In the genomic region with DNA sequence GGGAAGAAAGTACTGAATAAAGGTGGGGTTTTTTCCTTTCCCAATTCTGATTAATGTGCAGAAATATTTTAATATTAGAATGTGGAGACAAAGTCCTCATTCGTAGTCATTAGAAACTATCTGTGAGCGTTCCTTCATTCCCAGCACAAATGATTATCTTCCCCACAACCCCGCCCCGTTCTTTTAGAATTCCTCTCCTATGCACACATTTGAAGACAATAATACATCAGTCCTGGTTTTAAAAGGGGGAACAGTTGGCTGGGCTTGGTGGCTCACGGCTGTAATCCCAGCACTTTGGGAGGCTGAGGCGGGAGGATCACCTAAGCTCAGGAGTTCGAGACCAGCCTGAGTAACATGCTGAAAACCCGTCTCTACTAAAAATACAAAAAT, we compare ENCODE assay signal across 8 cellular contexts. TPM values are rescaled to one million over a fixed set of nuclear protein-coding genes. Genes with fewer than 3 reads are reported as not detected.
DNase-seq lines count a peak whose midpoint lies in the region; ATAC-seq and TF ChIP-seq lines count a peak whose summit lies in the region.

No MANE protein-coding gene starts in this region.

- H3K4me3 Mint-ChIP-seq in IgD-negative memory B cell = peak overlapping the region; percentile 91 to 100 (median 98)

- intact Hi-C loops in breast epithelium (cut with DNase I; ENCODE audit: low total_unique reads) (no loop called here), sciatic nerve (cut with DNase I) (no loop called here)

- H3K27me3 Mint-ChIP-seq in IgD-negative memory B cell = no peaks in the 10 kb centered on the region

- no peak for TF ChIP-seq CTCF in AG09309 (IDR thresholded peaks at IDR 0.05; ENCODE audit: control insufficient read depth, insufficient read depth, low read depth, low read length, missing control alignments)
- no peak for TF ChIP-seq CTCF in breast epithelium (IDR thresholded peaks at IDR 0.05)

- H3K27me3 ChIP-seq in breast epithelium = no peaks in the 10 kb centered on the region
- H3K27me3 ChIP-seq in muscle layer of duodenum (ENCODE audit: low read depth, low read length) = no peaks in the 10 kb centered on the region

- H3K27ac Mint-ChIP-seq in IgD-negative memory B cell = peak overlapping the region; percentile 83 to 98 (median 97)

- no peak for DNase-seq in AG09309 (ENCODE audit: low read depth)
- DNase-seq in breast epithelium (ENCODE audit: low spot score in 2 of 2) = no peak
- DNase-seq in sciatic nerve (ENCODE audit: low spot score) = no peak
- DNase-seq in GOT3 (lab: John Stamatoyannopoulos, UW) = no peak

- H3K36me3 ChIP-seq in breast epithelium (no peaks in the 10 kb centered on the region), muscle layer of duodenum (ENCODE audit: control insufficient read depth in 1 of 2, insufficient read depth in 2 of 2, low read length in 2 of 2) (no peaks in the 10 kb centered on the region)

- ATAC-seq in sciatic nerve = no peak
- no peak for ATAC-seq in GM19397 (IDR thresholded peaks at IDR 0.05; ENCODE audit: unreplicated experiment)
- no peak for ATAC-seq in GM18909 (IDR thresholded peaks at IDR 0.05; ENCODE audit: poor library complexity, unreplicated experiment)

- no peaks in the 10 kb centered on the region for H3K9me3 ChIP-seq in breast epithelium
- no peaks in the 10 kb centered on the region for H3K9me3 ChIP-seq in muscle layer of duodenum (ENCODE audit: control insufficient read depth in 1 of 2, low read length in 2 of 2)

- peak overlapping the region; percentile 88 to 94 for H3K27ac ChIP-seq in breast epithelium
- H3K27ac ChIP-seq in muscle layer of duodenum (ENCODE audit: low read length) = peak overlapping the region; percentile 92

- H3K4me1 Mint-ChIP-seq in IgD-negative memory B cell = peaks cover 16 to 24% (median 21%) of the 10 kb centered on the region in 3 donors

- H3K4me3 ChIP-seq in AG09309 (ENCODE audit: control insufficient read depth, low read depth, low read length) (peak overlapping the region; percentile 86), breast epithelium (peak overlapping the region; percentile 68 to 77 (median 69)), muscle layer of duodenum (ENCODE audit: low read depth in 1 of 2, low read length in 2 of 2) (peak overlapping the region; percentile 82 to 98)

- H3K36me3 Mint-ChIP-seq in IgD-negative memory B cell = peaks cover 1% of the 10 kb centered on the region

- H3K4me1 ChIP-seq in breast epithelium = peaks cover 0 to 13% of the 10 kb centered on the region in 2 donors
- peaks cover 0 to 17% of the 10 kb centered on the region in 2 donors for H3K4me1 ChIP-seq in muscle layer of duodenum (ENCODE audit: control insufficient read depth in 1 of 2, insufficient read depth in 2 of 2, low read length in 2 of 2)

- H3K9me3 Mint-ChIP-seq in IgD-negative memory B cell = no peaks in the 10 kb centered on the region

- no peak for TF ChIP-seq POLR2A in breast epithelium (IDR thresholded peaks at IDR 0.05)

RNA-seq across cellular contexts. Expression of a gene that starts 0.9 kb away (rescaled TPM):
- 92.4 TPM for polyA plus RNA-seq in IgD-negative memory B cell
- 100 to 1,000 TPM in 2 of 3 donors, 10 to 100 TPM in 1; 98.6 to 165 (median 110) TPM for total RNA-seq in breast epithelium
- 61.1 TPM for total RNA-seq in sciatic nerve
